In genomic region chr10:107280293-107280692, GRCh38 we compare ENCODE assay signal across 28 cellular contexts.
DNase-seq lines count a peak whose midpoint lies in the region; ATAC-seq, FAIRE-seq and TF ChIP-seq lines count a peak whose summit lies in the region.
"Had no signal": no experiment of that assay in that cellular context is flagged by ENCODE, and none has a peak within 500 bp of the region (broad histone marks: within the 10 kb centered on the region; RNA-seq: fewer than 3 reads in every experiment).

No MANE protein-coding gene starts in this region.

- TF ChIP-seq EP300 in K562 (IDR thresholded peaks at IDR 0.05; ENCODE audit: low read length) = no peak

- H3K9me1 ChIP-seq in K562 (ENCODE audit: control insufficient read depth, insufficient read depth, low read length) = no peaks in the 10 kb centered on the region

- no peaks in the 10 kb centered on the region for H3K27me3 ChIP-seq in K562 (ENCODE audit: control insufficient read depth in 2 of 2, insufficient read depth in 2 of 2, low read length in 2 of 2)
- H3K27me3 ChIP-seq in upper lobe of right lung = no peaks in the 10 kb centered on the region
- H3K27me3 ChIP-seq: heart left ventricle, spleen, testis had no signal

- FAIRE-seq in K562 (lab: Jason Lieb, UNC) = no peak
- FAIRE-seq: kidney had no signal

- no peaks in the 10 kb centered on the region for H4K20me1 ChIP-seq in K562 (replicated peaks; ENCODE audit: control insufficient read depth, insufficient read depth, low read length)

- no peak for TF ChIP-seq CTCF in NB4 (IDR thresholded peaks at IDR 0.05; ENCODE audit: low read depth, low read length)
- TF ChIP-seq CTCF in K562 (IDR thresholded peaks at IDR 0.05 in 2 of 3, conservative IDR thresholded peaks at IDR 0.05 in 1 of 3; ENCODE audit: insufficient read depth in 2 of 3, low read depth in 1 of 3, low read length in 3 of 3) = no peak
- no peak for TF ChIP-seq CTCF in upper lobe of right lung (IDR thresholded peaks at IDR 0.05)

- H3K79me2 ChIP-seq in K562 (ENCODE audit: control insufficient read depth, insufficient read depth, low read length) = no peaks in the 10 kb centered on the region

- ATAC-seq in K562 (no peak), left colon (peak; percentile 99), upper lobe of right lung (no peak), GM21390 (IDR thresholded peaks at IDR 0.05; ENCODE audit: unreplicated experiment) (no peak)
- ATAC-seq: CD8-positive, alpha-beta T cell; heart left ventricle; lower lobe of right lung; naive thymus-derived CD4-positive, alpha-beta T cell had no signal

- no peak overlapping the region for H2AFZ ChIP-seq in K562 (ENCODE audit: low read depth, low read length)

- no peak overlapping the region for H3K9ac ChIP-seq in K562 (ENCODE audit: insufficient read depth in 1 of 2, low read depth in 2 of 2, low read length in 2 of 2)

- H3K4me2 ChIP-seq in K562 (ENCODE audit: insufficient read depth, low read length) = no peak overlapping the region

- intact Hi-C loops in K562 (cut with micrococcal nuclease) (no loop called here), left colon (cut with DNase I, micrococcal nuclease) (no loop called here), upper lobe of right lung (cut with DNase I) (no loop called here)

- DNase-seq in HT-29 (ENCODE audit: low spot score) (peak; percentile 23), NB4 (ENCODE audit: low read depth) (peak; percentile 10), K562 (ENCODE audit: extremely low read depth in 1 of 4, low spot score in 3 of 4) (no peak), left colon (no peak), upper lobe of right lung (no peak), NCI-H82 treated with DMSO at 0.1 percent for 48 hours (lab: John Stamatoyannopoulos, UW; ENCODE audit: unreplicated experiment) (no peak)
- DNase-seq: activated CD4-positive, alpha-beta T cell treated with anti-CD3 and anti-CD28 coated beads for 48 hours; activated effector memory CD4-positive, alpha-beta T cell treated with Interleukin-2 at 50 U/mL for 16 hours; activated T-cell treated with anti-CD3 and anti-CD28 coated beads, Interleukin-2, amount 50 U/mL, for 1 hour; AML-193; anterior cingulate cortex; CD8-positive, alpha-beta T cell; cortex of kidney; effector memory CD4-positive, alpha-beta T cell; heart left ventricle; HFFc6; kidney; lower lobe of right lung; midbrain; naive thymus-derived CD4-positive, alpha-beta T cell; NCI-H1048; NCI-H446 treated with DMSO at 0.1 percent for 48 hours; right cardiac atrium; SHP77; spleen; stimulated activated CD8-positive, alpha-beta memory T cell treated with anti-CD3 and anti-CD28 coated beads, Interleukin-4, amount 100 ng/mL, for 48 hours; testis had no signal

- H3K4me1 ChIP-seq in K562 (replicated peaks in 1 of 2; ENCODE audit: control insufficient read depth in 2 of 2, insufficient read depth in 2 of 2, low read length in 2 of 2) (no peaks in the 10 kb centered on the region), upper lobe of right lung (no peaks in the 10 kb centered on the region)
- H3K4me1 ChIP-seq: heart left ventricle, lower lobe of right lung, spleen, testis had no signal

- in situ Hi-C loops in K562 (cut with MboI) = no loop called here

- CTCF ChIA-PET in K562 (lab: Yijun Ruan, JAX; ENCODE audit: low intra/inter-chr PET ratio) = no interaction called here

- TF ChIP-seq RAD21 in K562 (CRISPR knock-in tag; conservative IDR thresholded peaks at IDR 0.05 in 1 of 2, IDR thresholded peaks at IDR 0.05 in 1 of 2) = no peak

- no peak overlapping the region for H3K4me3 ChIP-seq in NB4 (ENCODE audit: low read depth, low read length)
- no peak overlapping the region for H3K4me3 ChIP-seq in K562
- H3K4me3 ChIP-seq in upper lobe of right lung = no peak overlapping the region
- H3K4me3 ChIP-seq: heart left ventricle, lower lobe of right lung, spleen, testis had no signal

- no peak overlapping the region for H3K27ac ChIP-seq in K562 (ENCODE audit: extremely low read depth, low read depth, low read length)
- H3K27ac ChIP-seq in upper lobe of right lung = no peak overlapping the region
- H3K27ac ChIP-seq: heart left ventricle, lower lobe of right lung, spleen, testis had no signal

- no peaks in the 10 kb centered on the region for H3K9me3 ChIP-seq in K562 (replicated peaks; ENCODE audit: control insufficient read depth, insufficient read depth, low read depth, low read length)
- peaks cover 5% of the 10 kb centered on the region for H3K9me3 ChIP-seq in upper lobe of right lung
- H3K9me3 ChIP-seq: lower lobe of right lung, testis had no signal

- POLR2A ChIA-PET in K562 (lab: Yijun Ruan, JAX) = no interaction called here

- H3K36me3 ChIP-seq in K562 (ENCODE audit: control insufficient read depth, insufficient read depth, low read length) (no peaks in the 10 kb centered on the region), upper lobe of right lung (no peaks in the 10 kb centered on the region)
- H3K36me3 ChIP-seq: heart left ventricle, lower lobe of right lung, spleen had no signal

- no TSS peak for BruUV-seq in K562 (replicated peaks; lab: Mats Ljungman, UMichigan)

- TF ChIP-seq POLR2A in NB4 (IDR thresholded peaks at IDR 0.05; ENCODE audit: extremely low read depth, insufficient read length) (no peak), K562 (conservative IDR thresholded peaks at IDR 0.05) (no peak)

- 0% methylated on average over 3 of the region's 3 CpGs for WGBS in K562 (ENCODE audit: insufficient coverage, low coverage, missing lambda C conversion rate)

TF ChIP-seq in K562, 482 proteins besides CTCF, POLR2A, EP300 and RAD21:
- TF ChIP-seq CEBPB (tag; IDR thresholded peaks at IDR 0.05) (peak; percentile 82), CEBPG (CRISPR knock-in tag; IDR thresholded peaks at IDR 0.05) (no peak), CEBPG (tag; conservative IDR thresholded peaks at IDR 0.05 in 1 of 2, IDR thresholded peaks at IDR 0.05 in 1 of 2) (peak; percentile 87 to 97), U2AF2 (optimal IDR thresholded peaks at IDR 0.05; ENCODE audit: low read depth, low read length) (no peak), JUNB (CRISPR knock-in tag; conservative IDR thresholded peaks at IDR 0.05) (no peak)

Comparison
In these comparisons a context has a peak if more than half of its experiments do, and no peak if none do; other contexts are left out.
1. DNase-seq: peak in HT-29 (single experiment) and NB4 (single experiment); none in K562 (0 of 4), left colon (0 of 2), upper lobe of right lung (single experiment) and NCI-H82 treated with DMSO at 0.1 percent for 48 hours (single experiment).